8 cellular contexts compared by ENCODE assay signal in the genomic region with DNA sequence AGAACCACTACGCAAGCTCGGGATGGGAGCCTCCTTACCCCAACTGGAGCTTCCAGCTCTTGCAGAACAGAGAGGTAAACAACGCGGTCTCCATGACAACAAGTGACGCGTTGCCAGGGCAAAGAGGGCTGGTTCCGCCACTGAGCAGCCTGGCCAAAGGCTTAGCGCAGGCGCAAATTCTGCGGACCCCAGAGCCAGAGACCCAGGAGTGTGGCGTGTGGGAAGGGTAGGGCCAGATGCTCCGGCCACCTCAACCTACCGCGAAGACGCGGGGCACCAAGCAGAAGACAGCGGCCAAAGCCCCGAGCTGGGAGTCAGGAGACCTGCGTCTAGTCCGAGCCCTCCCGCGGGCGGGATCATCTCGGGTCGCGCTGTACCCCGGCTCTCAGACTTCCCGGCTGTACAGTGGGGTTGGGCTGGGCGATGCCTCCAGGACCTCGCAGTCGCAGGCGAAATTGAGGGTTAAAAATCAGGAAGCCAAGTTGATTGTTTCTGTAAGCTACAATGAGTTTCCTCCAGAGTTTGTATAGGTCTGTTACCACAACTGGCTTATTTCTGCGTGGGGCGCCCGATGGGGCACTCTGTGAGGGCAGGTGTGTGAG. TPM values are rescaled to one million over a fixed set of nuclear protein-coding genes. Genes with fewer than 3 reads are reported as not detected.
DNase-seq lines count a peak whose midpoint lies in the region; ATAC-seq, FAIRE-seq and TF ChIP-seq lines count a peak whose summit lies in the region.

A gene (minus strand): TSS at position 68 of the 602 bp plus-strand sequence. CDS start 1,353 bp downstream, outside the sequence.

- H3K4me2 ChIP-seq in Loucy (ENCODE audit: low read depth, low read length, poor library complexity, severe bottlenecking) (peak within 1 kb of the TSS; percentile 50), HepG2 (ENCODE audit: low read depth, low read length) (peak within 1 kb of the TSS; percentile 97)

- no peak for TF ChIP-seq RAD21 in HepG2 (CRISPR knock-in tag; IDR thresholded peaks at IDR 0.05)

- in situ Hi-C loops in HepG2 (cut with HindIII; ENCODE audit: extremely low pct_ligation_motif_present, low pct_unique_long_range_greater_than_20kb), result loop anchor here (10.0 kb wide), 1 partner anchor 167 kb away; no protein-coding TSS in a partner anchor

- peak; percentile 64 for DNase-seq in DMS114 treated with DMSO at 0.1 percent for 48 hours (lab: John Stamatoyannopoulos, UW; ENCODE audit: unreplicated experiment)
- DNase-seq in activated CD4-positive, alpha-beta T cell treated with anti-CD3 and anti-CD28 coated beads, Interleukin-2, amount 50 U/mL, for 48 hours, result peak; percentile 64 to 69
- peak; percentile 77 for DNase-seq in HepG2 (ENCODE audit: low spot score)
- DNase-seq in stimulated activated CD4-positive, alpha-beta T cell treated with anti-CD3 and anti-CD28 coated beads, Interleukin-2, amount 100 ng/mL, for 48 hours, result peak; percentile 42 to 49

- H3K4me1 ChIP-seq in Loucy (ENCODE audit: insufficient read depth, low read length, poor library complexity, severe bottlenecking), result no peaks in the 10 kb centered on the region
- H3K4me1 ChIP-seq in ectodermal cell (ENCODE audit: control insufficient read depth, insufficient read depth, low read length), result peaks cover 3% of the 10 kb centered on the region
- H3K4me1 ChIP-seq in HepG2 (ENCODE audit: insufficient read depth, low read length), result peaks cover 13% of the 10 kb centered on the region

- H3K4me3 ChIP-seq in Loucy (ENCODE audit: low read length, poor library complexity, severe bottlenecking) (peak within 1 kb of the TSS; percentile 55), ectodermal cell (ENCODE audit: insufficient read depth, low read depth, low read length) (peak within 1 kb of the TSS; percentile 39), HepG2 (replicated peaks in 1 of 3; ENCODE audit: insufficient read depth in 1 of 3, low read depth in 2 of 3, low read length in 3 of 3) (peak within 1 kb of the TSS; percentile 41 to 73 (median 51); a peak in 5 of 6 replicates)

- no peaks in the 10 kb centered on the region for H3K9me3 ChIP-seq in Loucy (ENCODE audit: insufficient read depth, low read depth, low read length)
- no peaks in the 10 kb centered on the region for H3K9me3 ChIP-seq in ectodermal cell (ENCODE audit: control insufficient read depth, low read length)
- H3K9me3 ChIP-seq in HepG2 (ENCODE audit: low read length), result no peaks in the 10 kb centered on the region

- H3F3A ChIP-seq in Loucy (ENCODE audit: low read depth), result no peaks in the 10 kb centered on the region

- no peaks in the 10 kb centered on the region for H3K9me2 ChIP-seq in Loucy (replicated peaks; ENCODE audit: low read depth, low read length)

- POLR2A ChIA-PET in HepG2 (lab: Yijun Ruan, JAX), result interaction anchor here (0.8 to 1.3 kb wide), 3 partner anchors 17 to 155 kb away, joined by 3 to 5 read pairs (median 3); no protein-coding TSS in a partner anchor

- no peak for TF ChIP-seq EP300 in HepG2 (IDR thresholded peaks at IDR 0.05; ENCODE audit: low read depth in 2 of 2, low read length in 2 of 2)
- no peak for TF ChIP-seq EP300 in HepG2 (CRISPR knock-in tag; IDR thresholded peaks at IDR 0.05; ENCODE audit: borderline replicate concordance)

- TF ChIP-seq CTCF in Loucy (conservative IDR thresholded peaks at IDR 0.05; ENCODE audit: low read length) (no peak), HepG2 (CRISPR knock-in tag; IDR thresholded peaks at IDR 0.05) (no peak)

- no TSS peak for BruUV-seq in HepG2 (replicated peaks; lab: Mats Ljungman, UMichigan)

- H2AFZ ChIP-seq in Loucy (ENCODE audit: low read length), result peak within 1 kb of the TSS; percentile 61; the same call in 1 of the 2 replicates
- no peak within 1 kb of the TSS for H2AFZ ChIP-seq in HepG2 (ENCODE audit: low read length)

- H3K9ac ChIP-seq in Loucy (ENCODE audit: low read depth, low read length, poor library complexity, severe bottlenecking), result no peak within 1 kb of the TSS
- peak within 1 kb of the TSS; percentile 54 for H3K9ac ChIP-seq in HepG2 (ENCODE audit: insufficient read depth, low read depth, low read length)

- H3K79me2 ChIP-seq in Loucy (ENCODE audit: insufficient read depth, low read length) (no peaks in the 10 kb centered on the region), HepG2 (ENCODE audit: insufficient read depth, low read length) (no peaks in the 10 kb centered on the region)

- no peak for TF ChIP-seq POLR2A in HepG2 (IDR thresholded peaks at IDR 0.05; ENCODE audit: insufficient read depth in 1 of 2, low read depth in 2 of 2, low read length in 2 of 2)

- CTCF ChIA-PET in HepG2 (lab: Yijun Ruan, JAX; ENCODE audit: low intra/inter-chr PET ratio, low total read pairs), result no interaction called here

- no peaks in the 10 kb centered on the region for H4K20me1 ChIP-seq in Loucy (ENCODE audit: insufficient read depth, low read length, poor library complexity, severe bottlenecking)
- no peaks in the 10 kb centered on the region for H4K20me1 ChIP-seq in HepG2 (ENCODE audit: insufficient read depth, low read length)

- H3K36me3 ChIP-seq in Loucy (ENCODE audit: insufficient read depth, low read length), result no peaks in the 10 kb centered on the region
- no peaks in the 10 kb centered on the region for H3K36me3 ChIP-seq in ectodermal cell (ENCODE audit: control insufficient read depth, insufficient read depth, low read length)
- H3K36me3 ChIP-seq in HepG2 (replicated peaks in 1 of 2; ENCODE audit: control insufficient read depth in 1 of 2, insufficient read depth in 2 of 2, low read length in 2 of 2), result no peaks in the 10 kb centered on the region

- ATAC-seq in HepG2, result peak; percentile 98
- no peak for ATAC-seq in GM18858 (IDR thresholded peaks at IDR 0.05; ENCODE audit: unreplicated experiment)
- ATAC-seq in HG02571 (IDR thresholded peaks at IDR 0.05; ENCODE audit: unreplicated experiment), result no peak

- peaks cover 46% of the 10 kb centered on the region for H3K27me3 ChIP-seq in Loucy (ENCODE audit: insufficient read depth, low read length, poor library complexity, severe bottlenecking)
- H3K27me3 ChIP-seq in ectodermal cell (ENCODE audit: control insufficient read depth, insufficient read depth, low read length, poor library complexity, severe bottlenecking), result peaks cover 63% of the 10 kb centered on the region
- H3K27me3 ChIP-seq in HepG2 (ENCODE audit: control insufficient read depth in 1 of 2, insufficient read depth in 2 of 2, low read length in 2 of 2), result peaks cover 1 to 20% of the 10 kb centered on the region in 2 experiments; a peak in 3 of 5 replicates

- WGBS in ectodermal cell, 2 experiments, result 7% methylated on average over 35 of the region's 35 CpGs
- WGBS in HepG2 (ENCODE audit: low lambda C conversion rate), result 31% methylated on average over 5 of the region's 35 CpGs

- intact Hi-C loops in HepG2 (cut with micrococcal nuclease; ENCODE audit: unreplicated experiment), result no loop called here

- H3K27ac ChIP-seq in ectodermal cell (ENCODE audit: insufficient read depth, low read depth, low read length, poor library complexity, severe bottlenecking) (no peak within 1 kb of the TSS), HepG2 (ENCODE audit: extremely low read length, insufficient read depth, low read length) (no peak within 1 kb of the TSS)

- FAIRE-seq in HepG2 (lab: Jason Lieb, UNC), result peak; percentile 64

TF ChIP-seq in HepG2, 621 proteins besides CTCF, POLR2A, EP300 and RAD21 (continues in another document):
- TF ChIP-seq ZNF619 (CRISPR knock-in tag; IDR thresholded peaks at IDR 0.05) (no peak), HNRNPLL (IDR thresholded peaks at IDR 0.05; ENCODE audit: low read depth, low read length, poor library complexity, severe bottlenecking) (peak; percentile 86), ATF7 (IDR thresholded peaks at IDR 0.05) (no peak), ATF7 (CRISPR knock-in tag; IDR thresholded peaks at IDR 0.05) (no peak), MXI1 (IDR thresholded peaks at IDR 0.05; ENCODE audit: borderline replicate concordance, low read depth, low read length) (peak; percentile 97; the same call in 2 of the 3 replicates)

RNA-seq across cellular contexts. Expression of the gene that starts here (rescaled TPM):
- polyA plus RNA-seq in ectodermal cell (2013, experiment 1 of 4), result not detected
- polyA plus RNA-seq in ectodermal cell (2013, experiment 2 of 4), result not detected
- polyA plus RNA-seq in ectodermal cell (2013, experiment 3 of 4), result 0.43 TPM
- not detected for polyA plus RNA-seq in ectodermal cell (2013, experiment 4 of 4)
- total RNA-seq in HepG2 (2016; rRNA removed; fragmentation: Illumina TruSeq; extraction: Trizol), result not detected in 2 replicates
- total RNA-seq in HepG2 (2016; cell fraction: cytosol; rRNA removed; fragmentation: Illumina TruSeq; extraction: Trizol; ENCODE audit: low read depth), result not detected in 2 replicates
- not detected in 2 replicates for total RNA-seq in HepG2 (2016; cell fraction: insoluble cytoplasmic fraction; rRNA removed; fragmentation: Illumina TruSeq; extraction: Trizol)
- total RNA-seq in HepG2 (2016; cell fraction: membrane; rRNA removed; fragmentation: Illumina TruSeq; extraction: Trizol), result not detected in 2 replicates
- not detected in 2 replicates for total RNA-seq in HepG2 (2016; cell fraction: nucleus; rRNA removed; fragmentation: Illumina TruSeq; extraction: Trizol)
- polyA plus RNA-seq in HepG2 (2011; rRNA removed), result not detected in 2 replicates
- not detected in 2 replicates for polyA plus RNA-seq in HepG2 (2011; cell fraction: cytosol; rRNA removed)
- not detected in 2 replicates for polyA plus RNA-seq in HepG2 (2011; cell fraction: nucleus; rRNA removed)
- 0.09 TPM in 1 of 2 replicates, not detected in the other for polyA plus RNA-seq in HepG2 (2012)
- not detected in 2 replicates for polyA plus RNA-seq in HepG2 (2016; cell fraction: cytosol; fragmentation: Illumina TruSeq; extraction: Trizol; ENCODE audit: low read depth)
- not detected in 2 replicates for polyA plus RNA-seq in HepG2 (2016; cell fraction: insoluble cytoplasmic fraction; fragmentation: Illumina TruSeq; extraction: Trizol; ENCODE audit: low read depth)
- not detected in 2 replicates for polyA plus RNA-seq in HepG2 (2016; cell fraction: membrane; fragmentation: Illumina TruSeq; extraction: Trizol; ENCODE audit: low read depth)
- polyA plus RNA-seq in HepG2 (2016; cell fraction: nucleus; fragmentation: Illumina TruSeq; extraction: Trizol; ENCODE audit: insufficient read depth, low read depth), result not detected in 2 replicates
- not detected in 2 replicates for polyA minus RNA-seq in HepG2 (2011; rRNA and poly(A)+ RNA removed; ENCODE audit: low replicate concordance)
- polyA minus RNA-seq in HepG2 (2011; cell fraction: cytosol; rRNA and poly(A)+ RNA removed), result not detected in 2 replicates
- polyA minus RNA-seq in HepG2 (2011; cell fraction: nucleus; rRNA and poly(A)+ RNA removed), result not detected in 2 replicates

Comparison
In these comparisons a context has a peak if more than half of its experiments do, and no peak if none do; other contexts are left out.
1. Peak in DNase-seq, ATAC-seq, H3K4me3 ChIP-seq, H3K9ac ChIP-seq and H3K4me2 ChIP-seq in HepG2; RNA of the gene not detected or under 1 TPM.